In genomic region chr15:66578286-66578875, GRCh38 we compare ENCODE assay signal across 13 cellular contexts. TPM values are rescaled to one million over a fixed set of nuclear protein-coding genes. Genes with fewer than 3 reads are reported as not detected.
DNase-seq lines count a peak whose midpoint lies in the region; ATAC-seq and TF ChIP-seq lines count a peak whose summit lies in the region.
"Had no signal": no experiment of that assay in that cellular context is flagged by ENCODE, and none has a peak within 500 bp of the region (broad histone marks: within the 10 kb centered on the region; RNA-seq: fewer than 3 reads in every experiment).

No MANE protein-coding gene starts in this region.

- H3K9me3 ChIP-seq in SJSA1 (replicated peaks) = no peaks in the 10 kb centered on the region; the same call in 1 of the 2 replicates

- H3K4me1 ChIP-seq in SJSA1 (replicated peaks) = peaks cover 22% of the 10 kb centered on the region
- H3K4me1 ChIP-seq: neural progenitor cell had no signal

- TF ChIP-seq CTCF in AG10803 (conservative IDR thresholded peaks at IDR 0.05; ENCODE audit: low read length) = no peak
- TF ChIP-seq CTCF in fibroblast of villous mesenchyme (IDR thresholded peaks at IDR 0.05; ENCODE audit: insufficient read depth, low read depth, low read length) = no peak

- H3K4me3 ChIP-seq in AG10803 (ENCODE audit: low read length) (no peak overlapping the region), SJSA1 (no peak overlapping the region), fibroblast of villous mesenchyme (ENCODE audit: low read depth, low read length) (no peak overlapping the region)
- H3K4me3 ChIP-seq: GM23338, neural progenitor cell had no signal

- H3K27me3 ChIP-seq in SJSA1 (replicated peaks) = no peaks in the 10 kb centered on the region
- H3K27me3 ChIP-seq: neural progenitor cell had no signal

- ATAC-seq in HG03135 (IDR thresholded peaks at IDR 0.05; ENCODE audit: unreplicated experiment) = no peak
- ATAC-seq in GM19324 (IDR thresholded peaks at IDR 0.05; ENCODE audit: low FRiP score, unreplicated experiment) = no peak
- no peak for ATAC-seq in HG02642 (IDR thresholded peaks at IDR 0.05; ENCODE audit: poor library complexity, unreplicated experiment)
- ATAC-seq: effector memory CD8-positive, alpha-beta T cell; GM23338 had no signal

- H3K36me3 ChIP-seq in SJSA1 = no peaks in the 10 kb centered on the region
- H3K36me3 ChIP-seq: neural progenitor cell had no signal

- peak; percentile 63 for DNase-seq in AG10803 (ENCODE audit: low read depth)
- peak; percentile 27 for DNase-seq in H4 (ENCODE audit: low spot score)
- peak in 1 of 2 experiments; percentile 54 for DNase-seq in SJSA1 (ENCODE audit: low read depth in 1 of 2, low spot score in 2 of 2)
- peak; percentile 55 for DNase-seq in fibroblast of villous mesenchyme (ENCODE audit: low read depth)
- no peak for DNase-seq in NCI-H526 (lab: John Stamatoyannopoulos, UW)
- DNase-seq: CD8-positive, alpha-beta memory T cell; effector memory CD8-positive, alpha-beta T cell; Karpas-422 had no signal

- peak overlapping the region; percentile 50 for H3K27ac ChIP-seq in SJSA1
- H3K27ac ChIP-seq: neural progenitor cell had no signal

RNA-seq across cellular contexts. Expression of gene LCTL, which starts 12.6 kb away (rescaled TPM):
- total RNA-seq in H4 (2014; rRNA removed; shearing (Covaris generic)) = 0.06 and 0.10 TPM in 2 replicates
- total RNA-seq in SJSA1 (2014; rRNA removed; shearing (Covaris generic)) = 0.25 and 1.3 TPM in 2 replicates
- 0.32 and 0.43 TPM in 2 replicates for total RNA-seq in fibroblast of villous mesenchyme
- total RNA-seq: CD8-positive, alpha-beta memory T cell had no signal

Comparison
In these comparisons a context has a peak if more than half of its experiments do, and no peak if none do; other contexts are left out.
1. DNase-seq: peak in AG10803 (single experiment), H4 (single experiment) and fibroblast of villous mesenchyme (single experiment); none in NCI-H526 (0 of 2).